In genomic region chr15:72230197-72231065, GRCh38 we compare ENCODE assay signal across 8 cellular contexts. TPM values are rescaled to one million over a fixed set of nuclear protein-coding genes. Genes with fewer than 3 reads are reported as not detected.
DNase-seq lines count a peak whose midpoint lies in the region; ATAC-seq, FAIRE-seq and TF ChIP-seq lines count a peak whose summit lies in the region.

No MANE protein-coding gene starts in this region.

- TF ChIP-seq POLR2A in esophagus muscularis mucosa (IDR thresholded peaks at IDR 0.05; ENCODE audit: low read depth): peak; percentile 74

- TF ChIP-seq EP300 in esophagus muscularis mucosa (IDR thresholded peaks at IDR 0.05): no peak

- under 1% methylated on average over 42 of the region's 79 CpGs for WGBS in esophagus muscularis mucosa

- TF ChIP-seq CTCF in esophagus muscularis mucosa (IDR thresholded peaks at IDR 0.05): no peak

- H3K27me3 ChIP-seq in esophagus muscularis mucosa: no peaks in the 10 kb centered on the region
- no peaks in the 10 kb centered on the region for H3K27me3 ChIP-seq in muscle layer of colon (ENCODE audit: control insufficient read depth in 1 of 2, insufficient read depth in 2 of 2, low read length in 2 of 2)

- H3K4me1 ChIP-seq in esophagus muscularis mucosa (peaks cover 48 to 57% (median 56%) of the 10 kb centered on the region in 4 donors), muscle layer of colon (ENCODE audit: insufficient read depth, low read length) (peaks cover 46% of the 10 kb centered on the region)

- H3K27ac ChIP-seq in esophagus muscularis mucosa (replicated peaks in 1 of 4) (peak overlapping the region; percentile 94 to 99 (median 96)), muscle layer of colon (ENCODE audit: low read depth, low read length) (peak overlapping the region; percentile 98)

- H3K9me3 ChIP-seq in esophagus muscularis mucosa: no peaks in the 10 kb centered on the region
- H3K9me3 ChIP-seq in muscle layer of colon (ENCODE audit: low read length): no peaks in the 10 kb centered on the region

- H3K36me3 ChIP-seq in esophagus muscularis mucosa: no peaks in the 10 kb centered on the region
- no peaks in the 10 kb centered on the region for H3K36me3 ChIP-seq in muscle layer of colon (ENCODE audit: insufficient read depth, low read length)

- H3K4me3 ChIP-seq in esophagus muscularis mucosa (peak overlapping the region; percentile 69 to 92 (median 83)), muscle layer of colon (ENCODE audit: low read depth in 1 of 2, low read length in 2 of 2) (peak overlapping the region; percentile 86 to 91)

- intact Hi-C loops in esophagus muscularis mucosa (cut with DNase I): loop anchor here (5.0 kb wide), 1 partner anchor 33 kb away; the partner anchor contains the start of gene GRAMD2A

- no peak for ATAC-seq in HG02588 (IDR thresholded peaks at IDR 0.05; ENCODE audit: unreplicated experiment)

- DNase-seq in CMK (ENCODE audit: low read depth): peak; percentile 92
- DNase-seq in HTR-8/SVneo (ENCODE audit: insufficient read length, low spot score): peak; percentile 83
- peak; percentile 82 for DNase-seq in OCI-M1 (lab: John Stamatoyannopoulos, UW)
- peak; percentile 90 to 92 for DNase-seq in activated T-cell treated with anti-CD3 and anti-CD28 coated beads, Interleukin-2, amount 50 U/mL, for 48 hours
- DNase-seq in esophagus muscularis mucosa (ENCODE audit: extremely low spot score): peak; percentile 95
- DNase-seq in stimulated activated CD8-positive, alpha-beta memory T cell treated with anti-CD3 and anti-CD28 coated beads, Interleukin-7, amount 100 ng/mL, for 4 hours (ENCODE audit: low read depth in 2 of 2): peak; percentile 73 to 80

- peak overlapping the region; percentile 81 for H3K9ac ChIP-seq in muscle layer of colon (ENCODE audit: low read length)

- FAIRE-seq in HTR-8/SVneo (lab: Jason Lieb, UNC): peak; percentile 95

RNA-seq across cellular contexts. Expression of gene PKM, which starts 0.6 kb away (rescaled TPM):
- total RNA-seq in esophagus muscularis mucosa: 100 to 1,000 TPM; 392 to 605 (median 482) TPM

RNA-seq across cellular contexts. Expression of gene GRAMD2A, which starts 32.8 kb away (rescaled TPM):
- 1 to 10 TPM in 2 of 4 donors, under 1 TPM in 2; 0.33 to 2.5 (median 0.75) TPM for total RNA-seq in esophagus muscularis mucosa

RNA-seq across cellular contexts. Expression of gene PARP6, which starts 41.9 kb away (rescaled TPM):
- 10 to 100 TPM; 46.5 to 79.0 (median 53.7) TPM for total RNA-seq in esophagus muscularis mucosa
